In genomic region chr10:59465089-59465488, GRCh38 we compare ENCODE assay signal across 11 cellular contexts.
DNase-seq lines count a peak whose midpoint lies in the region; ATAC-seq and TF ChIP-seq lines count a peak whose summit lies in the region.
"Had no signal": no experiment of that assay in that cellular context is flagged by ENCODE, and none has a peak within 500 bp of the region (broad histone marks: within the 10 kb centered on the region; RNA-seq: fewer than 3 reads in every experiment).

No MANE protein-coding gene starts in this region.

- TF ChIP-seq POLR2A in body of pancreas (IDR thresholded peaks at IDR 0.05): no peak

- no peak overlapping the region for H3K27ac Mint-ChIP-seq in activated CD4-positive, alpha-beta memory T cell treated with anti-CD3 and anti-CD28 coated beads for 36 hours

- H3K27ac ChIP-seq in body of pancreas: no peak overlapping the region

- H3K36me3 Mint-ChIP-seq in activated CD4-positive, alpha-beta memory T cell treated with anti-CD3 and anti-CD28 coated beads for 36 hours: no peaks in the 10 kb centered on the region

- TF ChIP-seq CTCF in body of pancreas (IDR thresholded peaks at IDR 0.05): peak in 3 of 7 experiments; percentile 7 to 28 (median 24)

- no peaks in the 10 kb centered on the region for H3K27me3 ChIP-seq in body of pancreas

- peak; percentile 61 for DNase-seq in Ammon's horn (ENCODE audit: low spot score)
- DNase-seq in HS-5 (ENCODE audit: low read depth): peak; percentile 3
- DNase-seq in cerebellar cortex (ENCODE audit: low spot score): peak; percentile 29
- peak; percentile 71 for DNase-seq in medulla oblongata (ENCODE audit: extremely low spot score)
- no peak for DNase-seq in mucosa of gallbladder (ENCODE audit: low spot score)
- DNase-seq in body of pancreas: no peak
- DNase-seq in activated CD4-positive, alpha-beta memory T cell treated with anti-CD3 and anti-CD28 coated beads for 36 hours: no peak
- DNase-seq: NCI-H1092; stimulated activated CD4-positive, alpha-beta T cell treated with anti-CD3 and anti-CD28 coated beads, Interleukin-2, amount 100 ng/mL, for 48 hours; T-helper 2 cell had no signal

- H3K36me3 ChIP-seq in body of pancreas (replicated peaks in 1 of 2; ENCODE audit: insufficient read depth in 1 of 2, low read depth in 2 of 2): no peaks in the 10 kb centered on the region

- H3K9me3 Mint-ChIP-seq in activated CD4-positive, alpha-beta memory T cell treated with anti-CD3 and anti-CD28 coated beads for 36 hours: peaks cover 2% of the 10 kb centered on the region

- POLR2A ChIA-PET in activated CD4-positive, alpha-beta memory T cell treated with anti-CD3 and anti-CD28 coated beads for 36 hours (lab: Charles Lee): no interaction called here

- no peak overlapping the region for H3K4me3 Mint-ChIP-seq in activated CD4-positive, alpha-beta memory T cell treated with anti-CD3 and anti-CD28 coated beads for 36 hours

- H3K4me3 ChIP-seq in body of pancreas: no peak overlapping the region

- H3K9me3 ChIP-seq in body of pancreas: no peaks in the 10 kb centered on the region

- H3K4me1 Mint-ChIP-seq in activated CD4-positive, alpha-beta memory T cell treated with anti-CD3 and anti-CD28 coated beads for 36 hours (ENCODE audit: low read depth): no peaks in the 10 kb centered on the region

- H3K27me3 Mint-ChIP-seq in activated CD4-positive, alpha-beta memory T cell treated with anti-CD3 and anti-CD28 coated beads for 36 hours: no peaks in the 10 kb centered on the region

- no peaks in the 10 kb centered on the region for H3K4me1 ChIP-seq in body of pancreas

- intact Hi-C loops in body of pancreas (cut with DNase I): no loop called here
- intact Hi-C loops in activated CD4-positive, alpha-beta memory T cell treated with anti-CD3 and anti-CD28 coated beads for 36 hours (cut with micrococcal nuclease): no loop called here

- ATAC-seq in HG03108 (IDR thresholded peaks at IDR 0.05; ENCODE audit: unreplicated experiment): no peak
- no peak for ATAC-seq in body of pancreas

- CTCF ChIA-PET in activated CD4-positive, alpha-beta memory T cell treated with anti-CD3 and anti-CD28 coated beads for 36 hours (lab: Charles Lee): no interaction called here

Comparison
In these comparisons a context has a peak if more than half of its experiments do, and no peak if none do; other contexts are left out.
1. DNase-seq: peak in Ammon's horn (single experiment), HS-5 (single experiment), cerebellar cortex (single experiment) and medulla oblongata (single experiment); none in mucosa of gallbladder (single experiment), body of pancreas (0 of 4) and activated CD4-positive, alpha-beta memory T cell treated with anti-CD3 and anti-CD28 coated beads for 36 hours (single experiment).